Comparison of ENCODE assay signal across 16 cellular contexts in genomic region chr18:22332590-22332989, GRCh38.
DNase-seq lines count a peak whose midpoint lies in the region; ATAC-seq and TF ChIP-seq lines count a peak whose summit lies in the region.
"Had no signal": no experiment of that assay in that cellular context is flagged by ENCODE, and none has a peak within 500 bp of the region (broad histone marks: within the 10 kb centered on the region; RNA-seq: fewer than 3 reads in every experiment).

No MANE protein-coding gene starts in this region.

- no peak for DNase-seq in CD8-positive, alpha-beta T cell
- no peak for DNase-seq in HFFc6
- no peak for DNase-seq in PC-3
- no peak for DNase-seq in foreskin fibroblast
- no peak for DNase-seq in DMS153 treated with DMSO at 0.1 percent for 48 hours (lab: John Stamatoyannopoulos, UW; ENCODE audit: unreplicated experiment)
- no peak for DNase-seq in prostate gland (ENCODE audit: low spot score)
- DNase-seq in Ammon's horn (ENCODE audit: low spot score) = no peak
- DNase-seq: activated CD4-positive, alpha-beta T cell treated with anti-CD3 and anti-CD28 coated beads for 4 hours; activated naive CD4-positive, alpha-beta T cell treated with anti-CD3 and anti-CD28 coated beads, Interleukin-2, amount 10 ng/mL, durations not matched to agents 7 days and 5 days; CD4-positive, alpha-beta T cell; colonic mucosa; retina; SJCRH30 had no signal

- no peaks in the 10 kb centered on the region for H3K27me3 Mint-ChIP-seq in CD8-positive, alpha-beta T cell (ENCODE audit: low read depth)
- peaks cover 60% of the 10 kb centered on the region for H3K27me3 Mint-ChIP-seq in HFFc6 (ENCODE audit: insufficient read depth)
- H3K27me3 Mint-ChIP-seq: activated naive CD4-positive, alpha-beta T cell treated with anti-CD3 and anti-CD28 coated beads, Interleukin-2, amount 10 ng/mL, durations not matched to agents 7 days and 5 days; CD4-positive, alpha-beta T cell had no signal

- no peaks in the 10 kb centered on the region for H3F3A ChIP-seq in PC-3 (ENCODE audit: low read length, unreplicated experiment)

- TF ChIP-seq CTCF in CD8-positive, alpha-beta T cell (IDR thresholded peaks at IDR 0.05) = no peak
- TF ChIP-seq CTCF in HFFc6 (IDR thresholded peaks at IDR 0.05) = peak; percentile 53
- peak; percentile 46 for TF ChIP-seq CTCF in PC-3 (conservative IDR thresholded peaks at IDR 0.05; ENCODE audit: low read depth, low read length)
- TF ChIP-seq CTCF in foreskin fibroblast (IDR thresholded peaks at IDR 0.05; ENCODE audit: low read depth, low read length) = peak; percentile 4
- TF ChIP-seq CTCF in prostate gland (IDR thresholded peaks at IDR 0.05) = no peak

- no peak overlapping the region for H3K4me2 ChIP-seq in PC-3 (ENCODE audit: low read length)

- H3K27me3 ChIP-seq in CD8-positive, alpha-beta T cell (ENCODE audit: insufficient read depth, low read length) = no peaks in the 10 kb centered on the region
- no peaks in the 10 kb centered on the region for H3K27me3 ChIP-seq in PC-3 (ENCODE audit: low read length)
- H3K27me3 ChIP-seq in prostate gland (replicated peaks; ENCODE audit: insufficient read depth) = no peaks in the 10 kb centered on the region
- H3K27me3 ChIP-seq: colonic mucosa, SJCRH30 had no signal

- H3K4me3 ChIP-seq in CD8-positive, alpha-beta T cell (ENCODE audit: low read depth, low read length) = no peak overlapping the region
- H3K4me3 ChIP-seq in PC-3 (ENCODE audit: low read length) (no peak overlapping the region), foreskin fibroblast (ENCODE audit: low read depth in 1 of 2, low read length in 2 of 2) (no peak overlapping the region), prostate gland (no peak overlapping the region)
- H3K4me3 ChIP-seq: colonic mucosa, SJCRH30, thoracic aorta had no signal

- TF ChIP-seq POLR2A in prostate gland (IDR thresholded peaks at IDR 0.05) = no peak

- no peak overlapping the region for H3K4me3 Mint-ChIP-seq in CD8-positive, alpha-beta T cell
- H3K4me3 Mint-ChIP-seq in HFFc6 = no peak overlapping the region
- H3K4me3 Mint-ChIP-seq: activated naive CD4-positive, alpha-beta T cell treated with anti-CD3 and anti-CD28 coated beads, Interleukin-2, amount 10 ng/mL, durations not matched to agents 7 days and 5 days; CD4-positive, alpha-beta T cell; memory B cell had no signal

- H3K27ac Mint-ChIP-seq in CD8-positive, alpha-beta T cell = no peak overlapping the region
- H3K27ac Mint-ChIP-seq in HFFc6 = no peak overlapping the region
- H3K27ac Mint-ChIP-seq: activated naive CD4-positive, alpha-beta T cell treated with anti-CD3 and anti-CD28 coated beads, Interleukin-2, amount 10 ng/mL, durations not matched to agents 7 days and 5 days; CD4-positive, alpha-beta T cell; memory B cell had no signal

- H4K20me1 ChIP-seq in PC-3 (ENCODE audit: low read length) = no peaks in the 10 kb centered on the region

- CTCF ChIA-PET in CD8-positive, alpha-beta T cell (lab: Charles Lee) = interaction anchor here (1.4 kb wide), 1 partner anchor 36 kb away, joined by 3 read pairs; no protein-coding TSS in a partner anchor
- CTCF ChIA-PET in PC-3 (lab: Charles Lee) = no interaction called here

- no peaks in the 10 kb centered on the region for H3K79me2 ChIP-seq in PC-3 (ENCODE audit: low read length)

- no peaks in the 10 kb centered on the region for H3K36me3 ChIP-seq in CD8-positive, alpha-beta T cell (ENCODE audit: insufficient read depth, low read length)
- H3K36me3 ChIP-seq in PC-3 (ENCODE audit: low read depth, low read length) (no peaks in the 10 kb centered on the region), prostate gland (no peaks in the 10 kb centered on the region)
- H3K36me3 ChIP-seq: colonic mucosa, SJCRH30, thoracic aorta had no signal

- no peak overlapping the region for H3K27ac ChIP-seq in CD8-positive, alpha-beta T cell (ENCODE audit: low read depth, low read length)
- H3K27ac ChIP-seq in PC-3 (ENCODE audit: low read length) (no peak overlapping the region), prostate gland (no peak overlapping the region)
- H3K27ac ChIP-seq: colonic mucosa, SJCRH30, thoracic aorta had no signal

- intact Hi-C loops in CD8-positive, alpha-beta T cell (cut with DNase I, micrococcal nuclease) = no loop called here
- intact Hi-C loops in PC-3 (cut with micrococcal nuclease) = no loop called here
- intact Hi-C loops in prostate gland (cut with DNase I) = no loop called here

- peaks cover 8% of the 10 kb centered on the region for H3K4me1 ChIP-seq in CD8-positive, alpha-beta T cell (ENCODE audit: insufficient read depth, low read length)
- no peaks in the 10 kb centered on the region for H3K4me1 ChIP-seq in PC-3 (ENCODE audit: insufficient read depth, low read length)
- no peaks in the 10 kb centered on the region for H3K4me1 ChIP-seq in prostate gland (replicated peaks)
- H3K4me1 ChIP-seq: SJCRH30 had no signal

- WGBS in prostate gland = 80% methylated on average over 5 of the region's 5 CpGs

- H3K9me2 ChIP-seq in PC-3 (replicated peaks; ENCODE audit: low read length) = no peaks in the 10 kb centered on the region

- H3K36me3 Mint-ChIP-seq in CD8-positive, alpha-beta T cell = no peaks in the 10 kb centered on the region
- no peaks in the 10 kb centered on the region for H3K36me3 Mint-ChIP-seq in HFFc6 (ENCODE audit: low read depth)
- H3K36me3 Mint-ChIP-seq: activated naive CD4-positive, alpha-beta T cell treated with anti-CD3 and anti-CD28 coated beads, Interleukin-2, amount 10 ng/mL, durations not matched to agents 7 days and 5 days; memory B cell had no signal

- POLR2A ChIA-PET in CD8-positive, alpha-beta T cell (lab: Charles Lee) = interaction anchor here (0.9 kb wide), 1 partner anchor 13 kb away, joined by 3 read pairs; no protein-coding TSS in a partner anchor
- POLR2A ChIA-PET in PC-3 (lab: Charles Lee; ENCODE audit: unreplicated experiment) = no interaction called here

- no TSS peak for BruUV-seq in PC-3 (replicated peaks; lab: Mats Ljungman, UMichigan)

- no peak overlapping the region for H2AFZ ChIP-seq in PC-3 (ENCODE audit: low read length)

- ATAC-seq in CD8-positive, alpha-beta T cell = peak; percentile 42
- ATAC-seq in PC-3 (no peak), HG03521 (IDR thresholded peaks at IDR 0.05; ENCODE audit: unreplicated experiment) (no peak)

- H3K9ac ChIP-seq in PC-3 (ENCODE audit: low read length) = no peak overlapping the region

- peaks cover 26% of the 10 kb centered on the region for H3K4me1 Mint-ChIP-seq in CD8-positive, alpha-beta T cell (ENCODE audit: low read depth)
- H3K4me1 Mint-ChIP-seq in HFFc6 (ENCODE audit: low read depth) = no peaks in the 10 kb centered on the region
- H3K4me1 Mint-ChIP-seq: memory B cell had no signal

- H3K9me3 Mint-ChIP-seq in CD8-positive, alpha-beta T cell = no peaks in the 10 kb centered on the region
- no peaks in the 10 kb centered on the region for H3K9me3 Mint-ChIP-seq in HFFc6

- H3K9me3 ChIP-seq in CD8-positive, alpha-beta T cell (ENCODE audit: low read length) = no peaks in the 10 kb centered on the region
- H3K9me3 ChIP-seq in PC-3 (ENCODE audit: low read length) (no peaks in the 10 kb centered on the region), prostate gland (no peaks in the 10 kb centered on the region)
- H3K9me3 ChIP-seq: colonic mucosa, SJCRH30, thoracic aorta had no signal

Comparison
In these comparisons a context has a peak if more than half of its experiments do, and no peak if none do; other contexts are left out.
1. CTCF ChIP-seq: peak in HFFc6 (single experiment), PC-3 (single experiment) and foreskin fibroblast (single experiment); none in CD8-positive, alpha-beta T cell (single experiment) and prostate gland (0 of 4).